ENCODE assay signal across 20 cellular contexts in genomic region chr12:84638811-84639368, GRCh38.
A peak's percentile ranks its signal among the peaks of the same experiment; 100 is the strongest.
DNase-seq lines count a peak whose midpoint lies in the region; TF ChIP-seq lines count a peak whose summit lies in the region.
"Had no signal": no experiment of that assay in that cellular context is flagged by ENCODE, and none has a peak within 500 bp of the region (broad histone marks: within the 10 kb centered on the region; RNA-seq: fewer than 3 reads in every experiment).

No MANE protein-coding gene starts in this region.

- no peak overlapping the region for H3K4me3 ChIP-seq in PC-9
- H3K4me3 ChIP-seq: tibial artery had no signal

- TF ChIP-seq CTCF in PC-9 (conservative IDR thresholded peaks at IDR 0.05) (no peak), mesothelial cell of epicardium (IDR thresholded peaks at IDR 0.05; ENCODE audit: unreplicated experiment) (no peak)

- no peaks in the 10 kb centered on the region; the same call in 1 of the 2 replicates for H3F3A ChIP-seq in PC-9 (ENCODE audit: insufficient read depth, low read depth)

- H3K4me3 Mint-ChIP-seq in mesothelial cell of epicardium = no peak overlapping the region
- H3K4me3 Mint-ChIP-seq: activated naive CD8-positive, alpha-beta T cell treated with anti-CD3 and anti-CD28 coated beads, Interleukin-2, amount 50 U/mL, for 24 hours; endodermal cell; IgD-negative memory B cell; memory B cell; nephron progenitor cell; stimulated activated naive B cell treated with anti-CD40 and anti-IgM and Interleukin-4, amounts not matched to agents 10 μg/mL and 1 μg/mL and 100 μg/mL, for 72 hours had no signal

- no TSS peak for BruUV-seq in PC-9 (replicated peaks; lab: Mats Ljungman, UMichigan)

- peak overlapping the region; percentile 88 for H3K27ac Mint-ChIP-seq in mesothelial cell of epicardium
- H3K27ac Mint-ChIP-seq: activated naive CD8-positive, alpha-beta T cell treated with anti-CD3 and anti-CD28 coated beads, Interleukin-2, amount 50 U/mL, for 24 hours; endodermal cell; IgD-negative memory B cell; memory B cell; nephron progenitor cell; stimulated activated naive B cell treated with anti-CD40 and anti-IgM and Interleukin-4, amounts not matched to agents 10 μg/mL and 1 μg/mL and 100 μg/mL, for 72 hours had no signal

- H2AFZ ChIP-seq in PC-9 = 0 out of 2 replicates have a peak overlapping the region, but pooled peaks have one; percentile 16

- CTCF ChIA-PET in PC-9 (lab: Charles Lee) = no interaction called here

- H3K9me3 Mint-ChIP-seq in mesothelial cell of epicardium = peaks cover 7% of the 10 kb centered on the region
- H3K9me3 Mint-ChIP-seq: activated naive CD8-positive, alpha-beta T cell treated with anti-CD3 and anti-CD28 coated beads, Interleukin-2, amount 50 U/mL, for 24 hours; endodermal cell; memory B cell; nephron progenitor cell had no signal

- no peaks in the 10 kb centered on the region for H3K79me2 ChIP-seq in PC-9 (ENCODE audit: low read depth)

- H3K4me2 ChIP-seq in PC-9 = no peak overlapping the region

- no peaks in the 10 kb centered on the region for H3K27me3 ChIP-seq in PC-9 (ENCODE audit: insufficient read depth, low read depth)
- H3K27me3 ChIP-seq: BE2C, tibial artery had no signal

- no peaks in the 10 kb centered on the region for H4K20me1 ChIP-seq in PC-9 (ENCODE audit: insufficient read depth)

- no peak overlapping the region for H3K27ac ChIP-seq in PC-9
- H3K27ac ChIP-seq in epithelial cell of prostate = peak overlapping the region; percentile 67
- H3K27ac ChIP-seq: tibial artery had no signal

- in situ Hi-C loops in ACHN (cut with HindIII; ENCODE audit: low pct_ligation_motif_present, low pct_unique_long_range_greater_than_20kb, low sequenced_read_pairs) = no loop called here

- no peaks in the 10 kb centered on the region for H3K36me3 ChIP-seq in PC-9 (ENCODE audit: low read depth)
- H3K36me3 ChIP-seq: BE2C, tibial artery had no signal

- no peaks in the 10 kb centered on the region for H3K9me3 ChIP-seq in PC-9 (ENCODE audit: insufficient read depth, low read depth)
- H3K9me3 ChIP-seq: BE2C, tibial artery had no signal

- POLR2A ChIA-PET in PC-9 (lab: Charles Lee; ENCODE audit: unreplicated experiment) = no interaction called here

- H3K9me2 ChIP-seq in PC-9 (ENCODE audit: insufficient read depth) = no peaks in the 10 kb centered on the region

- no peaks in the 10 kb centered on the region for H3K27me3 Mint-ChIP-seq in mesothelial cell of epicardium (ENCODE audit: low read depth)
- H3K27me3 Mint-ChIP-seq: activated naive CD8-positive, alpha-beta T cell treated with anti-CD3 and anti-CD28 coated beads, Interleukin-2, amount 50 U/mL, for 24 hours; IgD-negative memory B cell; memory B cell; stimulated activated naive B cell treated with anti-CD40 and anti-IgM and Interleukin-4, amounts not matched to agents 10 μg/mL and 1 μg/mL and 100 μg/mL, for 72 hours had no signal

- no peaks in the 10 kb centered on the region for H3K4me1 ChIP-seq in PC-9 (replicated peaks; ENCODE audit: insufficient read depth)
- H3K4me1 ChIP-seq: tibial artery had no signal

- peak; percentile 6 for DNase-seq in H4 (ENCODE audit: low spot score)
- no peak for DNase-seq in PC-9
- DNase-seq in epithelial cell of prostate (ENCODE audit: low read depth, low spot score) = peak; percentile 8
- DNase-seq in mesothelial cell of epicardium (ENCODE audit: low spot score in 2 of 2, unreplicated experiment in 2 of 2) = no peak
- DNase-seq in NCI-H526 (lab: John Stamatoyannopoulos, UW) = no peak
- no peak for DNase-seq in ACHN
- no peak for DNase-seq in NCI-H1048 (lab: John Stamatoyannopoulos, UW)
- no peak for DNase-seq in activated CD4-positive, alpha-beta T cell treated with anti-CD3 and anti-CD28 coated beads for 1 hour
- DNase-seq: activated naive CD8-positive, alpha-beta T cell treated with anti-CD3 and anti-CD28 coated beads, Interleukin-2, amount 50 U/mL, for 24 hours; BE2C; cerebellar nuclear complex; endodermal cell; NCI-H2081; nephron progenitor cell; stimulated activated CD4-positive, alpha-beta T cell treated with anti-CD3 and anti-CD28 coated beads, Interleukin-12 subunit alpha, Interleukin-12 subunit beta, amount 100 ng/mL, for 4 hours; stimulated activated naive B cell treated with anti-CD40 and anti-IgM and Interleukin-4, amounts not matched to agents 10 μg/mL and 1 μg/mL and 100 μg/mL, for 72 hours; SW 1271; tibial artery had no signal

- H3K36me3 Mint-ChIP-seq in mesothelial cell of epicardium = peaks cover 6% of the 10 kb centered on the region
- H3K36me3 Mint-ChIP-seq: IgD-negative memory B cell; memory B cell; stimulated activated naive B cell treated with anti-CD40 and anti-IgM and Interleukin-4, amounts not matched to agents 10 μg/mL and 1 μg/mL and 100 μg/mL, for 72 hours had no signal

- peaks cover 17% of the 10 kb centered on the region for H3K4me1 Mint-ChIP-seq in mesothelial cell of epicardium
- H3K4me1 Mint-ChIP-seq: activated naive CD8-positive, alpha-beta T cell treated with anti-CD3 and anti-CD28 coated beads, Interleukin-2, amount 50 U/mL, for 24 hours; IgD-negative memory B cell; memory B cell; stimulated activated naive B cell treated with anti-CD40 and anti-IgM and Interleukin-4, amounts not matched to agents 10 μg/mL and 1 μg/mL and 100 μg/mL, for 72 hours had no signal

- intact Hi-C loops in PC-9 (cut with micrococcal nuclease; ENCODE audit: unreplicated experiment) = no loop called here

Comparison
In these comparisons a context has a peak if more than half of its experiments do, and no peak if none do; other contexts are left out.
1. DNase-seq: peak in H4 (single experiment) and epithelial cell of prostate (single experiment); none in PC-9 (0 of 2), mesothelial cell of epicardium (0 of 2), NCI-H526 (0 of 2), ACHN (single experiment), NCI-H1048 (single experiment) and activated CD4-positive, alpha-beta T cell treated with anti-CD3 and anti-CD28 coated beads for 1 hour (single experiment).